ENCODE assay signal across 1 cellular context in the genomic region with DNA sequence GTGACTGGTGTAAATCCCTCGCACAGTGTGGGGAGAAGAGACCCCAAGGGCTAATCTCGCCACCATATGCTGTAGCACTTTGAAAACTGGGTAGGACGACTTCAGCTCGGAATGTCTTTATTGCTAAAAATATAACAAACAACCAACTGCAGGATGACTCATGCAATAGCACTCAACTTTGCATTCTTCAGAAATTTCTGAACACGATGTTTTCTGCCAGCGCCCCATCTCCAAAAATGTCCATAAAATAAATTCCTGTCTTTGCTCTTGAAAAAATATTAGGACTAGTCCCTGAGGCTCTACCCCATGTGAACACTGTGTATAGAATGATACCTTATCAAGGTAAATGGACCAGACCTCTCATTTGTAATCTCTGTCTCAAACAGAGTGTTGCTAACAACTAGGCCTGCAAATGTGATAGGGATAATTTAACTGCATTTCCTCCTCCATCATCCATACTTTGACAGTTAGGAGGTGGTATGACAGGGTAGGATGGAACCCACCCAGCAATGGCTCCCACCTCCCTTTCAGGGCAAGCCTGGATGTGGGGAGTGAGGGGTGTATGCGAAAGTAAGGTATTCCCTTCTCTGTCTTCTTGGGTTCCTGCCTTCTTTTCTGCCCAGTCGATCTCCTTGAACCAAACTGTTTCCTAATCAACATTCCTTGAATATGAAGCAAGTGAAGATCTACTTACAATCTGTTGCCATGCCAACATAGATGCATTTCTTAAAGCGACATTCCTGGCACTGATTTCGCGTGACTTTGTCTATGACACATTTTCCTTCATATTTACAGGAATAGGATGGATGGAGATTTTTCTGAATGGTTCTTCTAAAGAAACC.
A peak's percentile ranks its signal among the peaks of the same experiment; 100 is the strongest.
TF ChIP-seq lines count a peak whose summit lies in the region.

No MANE protein-coding gene starts in this region.

TF ChIP-seq in IMR-90, 13 proteins besides CTCF, POLR2A, EP300 and RAD21:
- TF ChIP-seq MAZ (IDR thresholded peaks at IDR 0.05; ENCODE audit: borderline replicate concordance, low read depth, low read length) = no peak
- TF ChIP-seq BHLHE40 (IDR thresholded peaks at IDR 0.05; ENCODE audit: low read depth, low read length) = peak; percentile 13; the same call in 1 of the 2 replicates
- TF ChIP-seq MXI1 (IDR thresholded peaks at IDR 0.05; ENCODE audit: borderline replicate concordance, low read depth, low read length) = 0 out of 2 replicates have a peak, but pooled peaks have one; percentile 17
- TF ChIP-seq CEBPB (IDR thresholded peaks at IDR 0.05; ENCODE audit: low read depth, low read length) = peak; percentile 97
- TF ChIP-seq FOS (IDR thresholded peaks at IDR 0.05; ENCODE audit: low read depth, low read length) = peak; percentile 90
- no peak for TF ChIP-seq CHD1 (IDR thresholded peaks at IDR 0.05; ENCODE audit: low read depth, low read length)
TF ChIP-seq in IMR-90: peak in this region for 4.
